In genomic region chr17:58200024-58200633, GRCh38 we compare ENCODE assay signal across 8 cellular contexts. TPM values are rescaled to one million over a fixed set of nuclear protein-coding genes. Genes with fewer than 3 reads are reported as not detected.
DNase-seq lines count a peak whose midpoint lies in the region; ATAC-seq and TF ChIP-seq lines count a peak whose summit lies in the region.

No MANE protein-coding gene starts in this region.

- H3K4me1 ChIP-seq in Peyer's patch = no peaks in the 10 kb centered on the region

- no peaks in the 10 kb centered on the region for H3K9me3 ChIP-seq in Peyer's patch

- H3K36me3 ChIP-seq in Peyer's patch = no peaks in the 10 kb centered on the region

- ATAC-seq in HG03354 (IDR thresholded peaks at IDR 0.05; ENCODE audit: poor library complexity, severe bottlenecking, unreplicated experiment) (peak; percentile 56), left cardiac atrium (peak; percentile 47 to 64), HG03039 (IDR thresholded peaks at IDR 0.05; ENCODE audit: unreplicated experiment) (no peak), GM18498 (IDR thresholded peaks at IDR 0.05; ENCODE audit: unreplicated experiment) (no peak)

- H3K27me3 ChIP-seq in Peyer's patch = no peaks in the 10 kb centered on the region

- TF ChIP-seq CTCF in Peyer's patch (IDR thresholded peaks at IDR 0.05) = peak in 5 of 6 experiments; percentile 29 to 66 (median 51)

- TF ChIP-seq POLR2A in Peyer's patch (IDR thresholded peaks at IDR 0.05) = no peak

- no peak overlapping the region for H3K27ac ChIP-seq in Peyer's patch

- intact Hi-C loops in left cardiac atrium (cut with DNase I) = no loop called here

- DNase-seq in DMS153 treated with DMSO at 0.1 percent for 48 hours (lab: John Stamatoyannopoulos, UW; ENCODE audit: unreplicated experiment) (peak; percentile 28), Peyer's patch (peak in 2 of 3 donors; percentile 52 to 72), left cardiac atrium (peak; percentile 46)
- DNase-seq in activated T-helper 1 cell treated with anti-CD3 and anti-CD28 coated beads, Interleukin-2, amount 50 U/mL, for 16 hours (ENCODE audit: low read depth in 1 of 2, low spot score in 1 of 2) = peak; percentile 23 to 32
- peak; percentile 34 to 50 for DNase-seq in stimulated activated CD4-positive, alpha-beta T cell treated with anti-CD3 and anti-CD28 coated beads, Interleukin-1b, Interleukin-23, amount 100 ng/mL, for 4 hours (ENCODE audit: low read depth in 2 of 2)

- H3K4me3 ChIP-seq in Peyer's patch = no peak overlapping the region

RNA-seq across cellular contexts. Expression of gene EPX, which starts 7.6 kb away (rescaled TPM):
- total RNA-seq in Peyer's patch (not detected), left cardiac atrium (not detected)

RNA-seq across cellular contexts. Expression of gene MKS1, which starts 18.9 kb away (rescaled TPM):
- total RNA-seq in Peyer's patch = 10 to 100 TPM in 3 of 4 donors, 1 to 10 TPM in 1; 6.7 to 20.9 (median 14.8) TPM
- 1 to 10 TPM; 4.5 to 9.0 TPM for total RNA-seq in left cardiac atrium

RNA-seq across cellular contexts. Expression of gene OR4D2, which starts 33.3 kb away (rescaled TPM):
- total RNA-seq in Peyer's patch = not detected
- not detected for total RNA-seq in left cardiac atrium

RNA-seq across cellular contexts. Expression of gene LPO, which starts 38.3 kb away (rescaled TPM):
- total RNA-seq in Peyer's patch = 1 to 10 TPM in 2 of 4 donors, not detected in 2; 2.3 to 9.0 TPM
- not detected for total RNA-seq in left cardiac atrium

RNA-seq across cellular contexts. Expression of gene OR4D1, which starts 51.9 kb away (rescaled TPM):
- not detected for total RNA-seq in Peyer's patch
- total RNA-seq in left cardiac atrium = not detected

Comparison
In these comparisons a context has a peak if more than half of its experiments do, and no peak if none do; other contexts are left out.
1. ATAC-seq: peak in HG03354 (single experiment) and left cardiac atrium (2 of 2); none in HG03039 (single experiment) and GM18498 (single experiment).
2. Peak in every context shown above with its lines, with median percentiles within 50 percentile points of each other: DNase-seq.